In genomic region chr9:92734931-92735906, GRCh38 we compare ENCODE assay signal across 17 cellular contexts. TPM values are rescaled to one million over a fixed set of nuclear protein-coding genes. Genes with fewer than 3 reads are reported as not detected.
DNase-seq lines count a peak whose midpoint lies in the region; ATAC-seq and TF ChIP-seq lines count a peak whose summit lies in the region.
"Had no signal": no experiment of that assay in that cellular context is flagged by ENCODE, and none has a peak within 500 bp of the region (broad histone marks: within the 10 kb centered on the region; RNA-seq: fewer than 3 reads in every experiment).

No MANE protein-coding gene starts in this region.

- H2BK15ac ChIP-seq in H9 (ENCODE audit: low read depth, low read length): no peak overlapping the region

- POLR2A ChIA-PET in activated CD4-positive, alpha-beta T cell treated with anti-CD3 and anti-CD28 coated beads for 36 hours (lab: Charles Lee): no interaction called here

- no peaks in the 10 kb centered on the region for H3K27me3 Mint-ChIP-seq in activated CD4-positive, alpha-beta T cell treated with anti-CD3 and anti-CD28 coated beads for 36 hours
- H3K27me3 Mint-ChIP-seq in H9 (ENCODE audit: low read depth): no peaks in the 10 kb centered on the region
- no peaks in the 10 kb centered on the region for H3K27me3 Mint-ChIP-seq in dendritic cell treated with granulocyte-macrophage colony-stimulating factor and Interleukin-4, amounts not matched to agents 40 ng/mL and 50 ng/mL, for 4 days

- no peaks in the 10 kb centered on the region for H3K36me3 ChIP-seq in neutrophil
- H3K36me3 ChIP-seq: thoracic aorta, WERI-Rb-1 had no signal

- H3K79me1 ChIP-seq in H9 (ENCODE audit: insufficient read depth, low read depth, low read length, poor library complexity, severe bottlenecking): peaks cover 5% of the 10 kb centered on the region

- no peaks in the 10 kb centered on the region for H4K20me1 ChIP-seq in H9 (ENCODE audit: control insufficient read depth, insufficient read depth, insufficient read length)

- H3K23ac ChIP-seq in H9 (ENCODE audit: insufficient read length, low read depth, low read length): no peak overlapping the region

- no peak overlapping the region for H4K91ac ChIP-seq in H9 (ENCODE audit: insufficient read length, low read depth, low read length)

- H3K4ac ChIP-seq in H9 (ENCODE audit: low read depth, low read length): no peak overlapping the region

- no peaks in the 10 kb centered on the region for H3K27me3 ChIP-seq in H9 (ENCODE audit: insufficient read depth, low read length)
- H3K27me3 ChIP-seq in neutrophil: no peaks in the 10 kb centered on the region

- H3K18ac ChIP-seq in H9 (ENCODE audit: insufficient read length, low read depth, low read length): no peak overlapping the region

- CTCF ChIA-PET in activated CD4-positive, alpha-beta T cell treated with anti-CD3 and anti-CD28 coated beads for 36 hours (lab: Charles Lee): interaction anchor here (1.4 to 2.7 kb wide), 2 partner anchors 18 to 56 kb away, joined by 7 read pairs; no protein-coding TSS in a partner anchor

- WGBS in H9 (ENCODE audit: extremely low coverage, insufficient read length, low lambda C conversion rate): no CpG with 5 or more reads among the region's 14 CpGs

- no peaks in the 10 kb centered on the region for H3K23me2 ChIP-seq in H9 (ENCODE audit: insufficient read length, low read depth, low read length, poor library complexity, severe bottlenecking)

- H3K9me3 ChIP-seq in H9 (ENCODE audit: control insufficient read depth, low read depth, low read length) (no peaks in the 10 kb centered on the region), neutrophil (no peaks in the 10 kb centered on the region)
- H3K9me3 ChIP-seq: thoracic aorta had no signal

- H3K4me3 ChIP-seq in neutrophil (ENCODE audit: low read depth in 1 of 2, low read length in 1 of 2): no peak overlapping the region
- H3K4me3 ChIP-seq: thoracic aorta had no signal

- H4K5ac ChIP-seq in H9 (ENCODE audit: insufficient read length, low read depth, low read length): no peak overlapping the region

- peak overlapping the region; percentile 51 for H3K27ac Mint-ChIP-seq in activated CD4-positive, alpha-beta T cell treated with anti-CD3 and anti-CD28 coated beads for 36 hours
- H3K27ac Mint-ChIP-seq in H9: peak overlapping the region in 1 of 3 experiments; percentile 87; a peak in 4 of 7 replicates
- H3K27ac Mint-ChIP-seq in dendritic cell treated with granulocyte-macrophage colony-stimulating factor and Interleukin-4, amounts not matched to agents 40 ng/mL and 50 ng/mL, for 4 days: peak overlapping the region; percentile 38
- H3K27ac Mint-ChIP-seq: nephron had no signal

- intact Hi-C loops in activated CD4-positive, alpha-beta T cell treated with anti-CD3 and anti-CD28 coated beads for 36 hours (cut with DNase I, micrococcal nuclease): no loop called here
- intact Hi-C loops in dendritic cell treated with granulocyte-macrophage colony-stimulating factor and Interleukin-4, amounts not matched to agents 40 ng/mL and 50 ng/mL, for 4 days (cut with micrococcal nuclease): loop anchor here (5.0 kb wide), 1 partner anchor 52 kb away; no protein-coding TSS in a partner anchor

- TF ChIP-seq POLR2A in GM18505 (IDR thresholded peaks at IDR 0.05; ENCODE audit: borderline replicate concordance, extremely low read depth, insufficient read depth, insufficient read length): no peak

- no peak overlapping the region for H3K9ac ChIP-seq in H9 (ENCODE audit: extremely low read depth, insufficient read length, low read length)

- TF ChIP-seq CTCF in H9 (conservative IDR thresholded peaks at IDR 0.05) (no peak), neutrophil (IDR thresholded peaks at IDR 0.05) (no peak)

- no peak overlapping the region for H2BK5ac ChIP-seq in H9 (ENCODE audit: insufficient read length, low read length)

- no peak overlapping the region for H3K4me2 ChIP-seq in H9 (ENCODE audit: insufficient read depth, insufficient read length, low read length)

- H3K14ac ChIP-seq in H9 (ENCODE audit: insufficient read depth, low read length): no peak overlapping the region; the same call in 1 of the 2 replicates

- no peak for DNase-seq in activated CD4-positive, alpha-beta T cell treated with anti-CD3 and anti-CD28 coated beads for 36 hours
- no peak for DNase-seq in activated CD4-positive, alpha-beta T cell treated with anti-CD3 and anti-CD28 coated beads, Interleukin-2, amount 50 U/mL, for 48 hours
- DNase-seq in H9 (peak; percentile 23), pons (ENCODE audit: low spot score) (no peak)
- DNase-seq in NK-92 treated with Interleukin-12 subunit alpha and Interleukin-12 subunit beta, amount 100 ng/mL, for 24 hours (lab: John Stamatoyannopoulos, UW): no peak
- DNase-seq: 8988T; activated CD8-positive, alpha-beta memory T cell treated with anti-CD3 and anti-CD28 coated beads, Interleukin-2, amount 50 U/mL, for 4 hours; DND-41; effector memory CD4-positive, alpha-beta T cell; NCI-H1930; WERI-Rb-1 had no signal

- no peak for ATAC-seq in activated CD4-positive, alpha-beta T cell treated with anti-CD3 and anti-CD28 coated beads for 36 hours
- ATAC-seq in GM18505 (IDR thresholded peaks at IDR 0.05; ENCODE audit: unreplicated experiment): no peak
- ATAC-seq: Panc1 had no signal

- no peaks in the 10 kb centered on the region for H3K9me3 Mint-ChIP-seq in activated CD4-positive, alpha-beta T cell treated with anti-CD3 and anti-CD28 coated beads for 36 hours (ENCODE audit: low read depth)
- H3K9me3 Mint-ChIP-seq in H9: no peaks in the 10 kb centered on the region
- no peaks in the 10 kb centered on the region for H3K9me3 Mint-ChIP-seq in dendritic cell treated with granulocyte-macrophage colony-stimulating factor and Interleukin-4, amounts not matched to agents 40 ng/mL and 50 ng/mL, for 4 days

- H2BK120ac ChIP-seq in H9 (ENCODE audit: low read depth, low read length, poor library complexity, severe bottlenecking): no peak overlapping the region

- no peak overlapping the region for H2AK5ac ChIP-seq in H9 (ENCODE audit: insufficient read length, low read length)

- peaks cover 22% of the 10 kb centered on the region for H3K79me2 ChIP-seq in H9 (ENCODE audit: insufficient read depth, low read length)

- H3K27ac ChIP-seq in H9 (ENCODE audit: insufficient read length, low read depth, low read length) (no peak overlapping the region), neutrophil (peak overlapping the region; percentile 40)
- H3K27ac ChIP-seq: thoracic aorta, WERI-Rb-1 had no signal

- H3T11ph ChIP-seq in H9 (ENCODE audit: low read length): no peak overlapping the region

- H3K4me1 ChIP-seq in H9 (ENCODE audit: insufficient read depth, low read length) (peaks cover 3% of the 10 kb centered on the region), neutrophil (ENCODE audit: control insufficient read depth in 1 of 2, insufficient read depth in 1 of 2, low read depth in 1 of 2, low read length in 1 of 2) (peaks cover 31 to 41% of the 10 kb centered on the region in 2 experiments)

- H3K4me3 Mint-ChIP-seq in activated CD4-positive, alpha-beta T cell treated with anti-CD3 and anti-CD28 coated beads for 36 hours: no peak overlapping the region
- H3K4me3 Mint-ChIP-seq in H9: no peak overlapping the region
- no peak overlapping the region for H3K4me3 Mint-ChIP-seq in dendritic cell treated with granulocyte-macrophage colony-stimulating factor and Interleukin-4, amounts not matched to agents 40 ng/mL and 50 ng/mL, for 4 days
- H3K4me3 Mint-ChIP-seq: nephron had no signal

- peaks cover 53% of the 10 kb centered on the region for H3K4me1 Mint-ChIP-seq in activated CD4-positive, alpha-beta T cell treated with anti-CD3 and anti-CD28 coated beads for 36 hours
- H3K4me1 Mint-ChIP-seq in H9: peaks cover 31 to 47% of the 10 kb centered on the region in 2 experiments
- peaks cover 73% of the 10 kb centered on the region for H3K4me1 Mint-ChIP-seq in dendritic cell treated with granulocyte-macrophage colony-stimulating factor and Interleukin-4, amounts not matched to agents 40 ng/mL and 50 ng/mL, for 4 days (ENCODE audit: low read depth)

- H2BK20ac ChIP-seq in H9 (ENCODE audit: low read depth, low read length, poor library complexity, severe bottlenecking): no peak overlapping the region

- H2AFZ ChIP-seq in H9 (ENCODE audit: low read length): no peak overlapping the region

- no peak overlapping the region for H4K8ac ChIP-seq in H9 (replicated peaks; ENCODE audit: insufficient read length, low read depth, low read length)

- no peak overlapping the region for H2BK12ac ChIP-seq in H9 (ENCODE audit: insufficient read length, low read depth, low read length)

- no peak overlapping the region for H3K56ac ChIP-seq in H9 (ENCODE audit: insufficient read length, low read depth, low read length)

- no peaks in the 10 kb centered on the region for H3K36me3 Mint-ChIP-seq in activated CD4-positive, alpha-beta T cell treated with anti-CD3 and anti-CD28 coated beads for 36 hours (ENCODE audit: low read depth)
- H3K36me3 Mint-ChIP-seq in H9 (ENCODE audit: insufficient read depth in 1 of 3, low read depth in 3 of 3): no peaks in the 10 kb centered on the region
- H3K36me3 Mint-ChIP-seq in dendritic cell treated with granulocyte-macrophage colony-stimulating factor and Interleukin-4, amounts not matched to agents 40 ng/mL and 50 ng/mL, for 4 days (ENCODE audit: low read depth): peaks cover 15% of the 10 kb centered on the region

RNA-seq across cellular contexts. Expression of gene BICD2, which starts 29.4 kb away (rescaled TPM):
- 10 to 100 TPM; 13.3 to 14.2 TPM for total RNA-seq in activated CD4-positive, alpha-beta T cell treated with anti-CD3 and anti-CD28 coated beads for 36 hours
- total RNA-seq in H9 (2021): 21.2 and 22.3 TPM in 2 replicates
